26 cellular contexts compared by ENCODE assay signal in the genomic region with DNA sequence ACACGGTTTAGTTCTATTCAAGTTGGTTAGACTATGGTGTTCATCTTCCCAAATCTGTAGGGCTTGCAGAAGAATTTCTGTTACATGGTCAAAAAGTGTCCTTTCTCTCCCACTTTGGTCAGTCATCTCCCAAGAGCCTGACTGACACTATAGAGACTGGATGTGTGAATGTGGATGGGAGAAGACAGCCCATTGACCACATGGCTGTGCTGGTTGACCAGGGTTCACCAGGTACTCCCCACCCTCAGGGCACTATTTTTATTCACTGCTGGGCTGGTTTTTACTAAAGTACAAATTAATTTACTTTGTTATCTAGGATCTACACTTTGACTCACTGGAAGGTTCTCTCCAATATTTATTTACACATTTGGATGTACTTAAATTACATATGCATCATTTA. TPM values are rescaled to one million over a fixed set of nuclear protein-coding genes. Genes with fewer than 3 reads are reported as not detected.
"Had no signal": no experiment of that assay in that cellular context is flagged by ENCODE, and none has a peak within 500 bp of the region (broad histone marks: within the 10 kb centered on the region; RNA-seq: fewer than 3 reads in every experiment).

No MANE protein-coding gene starts in this region.

- H3K4me3 ChIP-seq: esophagus muscularis mucosa, gastrocnemius medialis, heart right ventricle, prostate gland, right lobe of liver, suprapubic skin, tibial artery, upper lobe of left lung, uterus had no signal

- H3K27ac ChIP-seq: epithelial cell of prostate, esophagus muscularis mucosa, gastrocnemius medialis, heart right ventricle, parathyroid adenoma, prostate gland, right lobe of liver, suprapubic skin, tibial artery, upper lobe of left lung, uterus had no signal

- ATAC-seq: gastrocnemius medialis; heart right ventricle; left lobe of liver; natural killer cell; right lobe of liver; stimulated activated effector memory CD8-positive, alpha-beta T cell treated with anti-CD3 and anti-CD28 coated beads, Interleukin-12 subunit alpha, Interleukin-12 subunit beta, amount 100 ng/mL, for 72 hours; stimulated activated naive CD8-positive, alpha-beta T cell treated with anti-CD3 and anti-CD28 coated beads, Interleukin-15, Interleukin-2, amounts not matched to agents 100 U/mL and 50 U/mL, for 24 hours had no signal

- H3K9ac ChIP-seq: parathyroid adenoma had no signal

- H3K36me3 Mint-ChIP-seq: mesothelial cell of epicardium; stimulated activated effector memory CD8-positive, alpha-beta T cell treated with anti-CD3 and anti-CD28 coated beads, Interleukin-12 subunit alpha, Interleukin-12 subunit beta, amount 100 ng/mL, for 72 hours had no signal

- H3K4me1 Mint-ChIP-seq: natural killer cell; stimulated activated effector memory CD8-positive, alpha-beta T cell treated with anti-CD3 and anti-CD28 coated beads, Interleukin-12 subunit alpha, Interleukin-12 subunit beta, amount 100 ng/mL, for 72 hours had no signal

- H3K4me3 Mint-ChIP-seq: mesothelial cell of epicardium; natural killer cell; stimulated activated effector memory CD8-positive, alpha-beta T cell treated with anti-CD3 and anti-CD28 coated beads, Interleukin-12 subunit alpha, Interleukin-12 subunit beta, amount 100 ng/mL, for 72 hours had no signal

- H3K79me2 ChIP-seq: parathyroid adenoma had no signal

- H3K27ac Mint-ChIP-seq: mesothelial cell of epicardium; natural killer cell; stimulated activated effector memory CD8-positive, alpha-beta T cell treated with anti-CD3 and anti-CD28 coated beads, Interleukin-12 subunit alpha, Interleukin-12 subunit beta, amount 100 ng/mL, for 72 hours had no signal

- DNase-seq: effector memory CD4-positive, alpha-beta T cell; gastrocnemius medialis; heart right ventricle; islet precursor cell; natural killer cell; right lobe of liver; stimulated activated CD4-positive, alpha-beta T cell treated with anti-CD3 and anti-CD28 coated beads, Interleukin-4, amount 100 ng/mL, for 1 hour; stimulated activated CD8-positive, alpha-beta memory T cell treated with anti-CD3 and anti-CD28 coated beads, Interleukin-4, amount 100 ng/mL, for 48 hours; stimulated activated naive CD8-positive, alpha-beta T cell treated with anti-CD3 and anti-CD28 coated beads, Interleukin-15, Interleukin-2, amounts not matched to agents 100 U/mL and 50 U/mL, for 24 hours; tibial artery; upper lobe of left lung; uterus had no signal

- H3K9me3 Mint-ChIP-seq: mesothelial cell of epicardium; stimulated activated effector memory CD8-positive, alpha-beta T cell treated with anti-CD3 and anti-CD28 coated beads, Interleukin-12 subunit alpha, Interleukin-12 subunit beta, amount 100 ng/mL, for 72 hours had no signal

- H2AFZ ChIP-seq: parathyroid adenoma had no signal

- H3K9me3 ChIP-seq: esophagus muscularis mucosa, gastrocnemius medialis, heart right ventricle, prostate gland, right lobe of liver, suprapubic skin, tibial artery, upper lobe of left lung, uterus had no signal

- H3K4me1 ChIP-seq: parathyroid adenoma, prostate gland had no signal

- H3K36me3 ChIP-seq: esophagus muscularis mucosa, gastrocnemius medialis, heart right ventricle, prostate gland, right lobe of liver, suprapubic skin, tibial artery, upper lobe of left lung, uterus had no signal

RNA-seq across cellular contexts. Expression of gene ZNF804B, which starts 2.3 kb away (rescaled TPM):
- total RNA-seq: esophagus muscularis mucosa, fibroblast of villous mesenchyme, gastrocnemius medialis, left lobe of liver, lower leg skin, mucosa of gallbladder, myocyte, natural killer cell, omental fat pad, renal cortical epithelial cell, right lobe of liver, suprapubic skin, upper lobe of left lung had no signal
- polyA plus RNA-seq: heart right ventricle had no signal

RNA-seq across cellular contexts. Expression of gene TEX47, which starts 33.8 kb away (rescaled TPM):
- total RNA-seq: esophagus muscularis mucosa, fibroblast of villous mesenchyme, gastrocnemius medialis, heart right ventricle, left lobe of liver, lower leg skin, mesothelial cell of epicardium, mucosa of gallbladder, myocyte, natural killer cell, omental fat pad, renal cortical epithelial cell, right lobe of liver, suprapubic skin, upper lobe of left lung, uterus had no signal
- polyA plus RNA-seq: heart right ventricle had no signal
